2 cellular contexts compared by ENCODE assay signal in the genomic region with DNA sequence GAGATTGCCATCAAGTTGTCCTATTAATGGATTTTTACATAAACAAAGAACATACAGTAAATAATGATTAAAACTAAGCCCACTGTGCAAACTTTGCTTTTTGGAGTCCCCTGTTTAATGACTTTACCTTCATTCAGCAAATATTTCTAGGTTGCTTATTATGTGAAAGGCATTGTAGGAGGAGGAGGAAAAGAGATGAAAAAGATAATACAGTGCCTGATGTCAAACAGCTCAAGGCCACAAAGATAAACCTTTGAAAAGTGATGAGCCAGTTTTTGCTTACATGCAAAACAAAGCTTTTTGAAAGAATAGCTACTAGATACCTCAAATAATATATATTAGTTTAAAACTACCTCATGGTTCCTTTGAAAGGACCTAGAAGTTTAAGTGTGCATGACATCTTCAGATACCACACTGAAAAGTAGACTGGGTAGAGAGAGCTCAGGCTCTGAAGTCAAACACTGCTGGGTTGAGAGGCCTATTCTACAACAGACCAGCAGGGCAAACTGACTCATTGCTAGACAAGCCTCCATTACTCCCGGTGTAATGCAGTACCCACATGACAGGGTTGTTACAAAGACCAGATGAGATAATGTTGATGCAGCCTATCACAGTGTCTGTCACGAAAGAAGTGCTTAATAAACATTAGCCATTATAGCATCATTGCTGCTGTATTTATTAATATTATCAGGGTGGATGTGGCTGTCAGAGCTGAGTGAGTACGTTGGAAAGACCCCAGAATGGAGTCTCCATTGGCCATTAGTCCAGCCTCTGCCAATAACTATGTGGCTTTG.
A peak's percentile ranks its signal among the peaks of the same experiment; 100 is the strongest.
TF ChIP-seq lines count a peak whose summit lies in the region.

No MANE protein-coding gene starts in this region.

TF ChIP-seq in WTC11, 78 proteins besides CTCF, POLR2A, EP300 and RAD21:
- TF ChIP-seq, protein P1, sequence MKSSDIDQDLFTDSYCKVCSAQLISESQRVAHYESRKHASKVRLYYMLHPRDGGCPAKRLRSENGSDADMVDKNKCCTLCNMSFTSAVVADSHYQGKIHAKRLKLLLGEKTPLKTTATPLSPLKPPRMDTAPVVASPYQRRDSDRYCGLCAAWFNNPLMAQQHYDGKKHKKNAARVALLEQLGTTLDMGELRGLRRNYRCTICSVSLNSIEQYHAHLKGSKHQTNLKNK (CRISPR knock-in tag; IDR thresholded peaks at IDR 0.05) = no peak
- TF ChIP-seq RELA (CRISPR knock-in tag; IDR thresholded peaks at IDR 0.05; ENCODE audit: borderline replicate concordance) = no peak
- no peak for TF ChIP-seq SP1 (CRISPR knock-in tag; conservative IDR thresholded peaks at IDR 0.05)
- TF ChIP-seq, protein P2, sequence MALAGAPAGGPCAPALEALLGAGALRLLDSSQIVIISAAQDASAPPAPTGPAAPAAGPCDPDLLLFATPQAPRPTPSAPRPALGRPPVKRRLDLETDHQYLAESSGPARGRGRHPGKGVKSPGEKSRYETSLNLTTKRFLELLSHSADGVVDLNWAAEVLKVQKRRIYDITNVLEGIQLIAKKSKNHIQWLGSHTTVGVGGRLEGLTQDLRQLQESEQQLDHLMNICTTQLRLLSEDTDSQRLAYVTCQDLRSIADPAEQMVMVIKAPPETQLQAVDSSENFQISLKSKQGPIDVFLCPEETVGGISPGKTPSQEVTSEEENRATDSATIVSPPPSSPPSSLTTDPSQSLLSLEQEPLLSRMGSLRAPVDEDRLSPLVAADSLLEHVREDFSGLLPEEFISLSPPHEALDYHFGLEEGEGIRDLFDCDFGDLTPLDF (CRISPR knock-in tag; IDR thresholded peaks at IDR 0.05) = no peak
- TF ChIP-seq JUN (CRISPR knock-in tag; IDR thresholded peaks at IDR 0.05) = no peak
- TF ChIP-seq ZNF416 (CRISPR knock-in tag; IDR thresholded peaks at IDR 0.05) = no peak
- TF ChIP-seq, protein P3, sequence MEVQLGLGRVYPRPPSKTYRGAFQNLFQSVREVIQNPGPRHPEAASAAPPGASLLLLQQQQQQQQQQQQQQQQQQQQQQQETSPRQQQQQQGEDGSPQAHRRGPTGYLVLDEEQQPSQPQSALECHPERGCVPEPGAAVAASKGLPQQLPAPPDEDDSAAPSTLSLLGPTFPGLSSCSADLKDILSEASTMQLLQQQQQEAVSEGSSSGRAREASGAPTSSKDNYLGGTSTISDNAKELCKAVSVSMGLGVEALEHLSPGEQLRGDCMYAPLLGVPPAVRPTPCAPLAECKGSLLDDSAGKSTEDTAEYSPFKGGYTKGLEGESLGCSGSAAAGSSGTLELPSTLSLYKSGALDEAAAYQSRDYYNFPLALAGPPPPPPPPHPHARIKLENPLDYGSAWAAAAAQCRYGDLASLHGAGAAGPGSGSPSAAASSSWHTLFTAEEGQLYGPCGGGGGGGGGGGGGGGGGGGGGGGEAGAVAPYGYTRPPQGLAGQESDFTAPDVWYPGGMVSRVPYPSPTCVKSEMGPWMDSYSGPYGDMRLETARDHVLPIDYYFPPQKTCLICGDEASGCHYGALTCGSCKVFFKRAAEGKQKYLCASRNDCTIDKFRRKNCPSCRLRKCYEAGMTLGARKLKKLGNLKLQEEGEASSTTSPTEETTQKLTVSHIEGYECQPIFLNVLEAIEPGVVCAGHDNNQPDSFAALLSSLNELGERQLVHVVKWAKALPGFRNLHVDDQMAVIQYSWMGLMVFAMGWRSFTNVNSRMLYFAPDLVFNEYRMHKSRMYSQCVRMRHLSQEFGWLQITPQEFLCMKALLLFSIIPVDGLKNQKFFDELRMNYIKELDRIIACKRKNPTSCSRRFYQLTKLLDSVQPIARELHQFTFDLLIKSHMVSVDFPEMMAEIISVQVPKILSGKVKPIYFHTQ (CRISPR knock-in tag; IDR thresholded peaks at IDR 0.05) = no peak

TF ChIP-seq in HepG2, 621 proteins besides CTCF, POLR2A, EP300 and RAD21 (continued from another document and continues in another):
- TF ChIP-seq, protein P4, sequence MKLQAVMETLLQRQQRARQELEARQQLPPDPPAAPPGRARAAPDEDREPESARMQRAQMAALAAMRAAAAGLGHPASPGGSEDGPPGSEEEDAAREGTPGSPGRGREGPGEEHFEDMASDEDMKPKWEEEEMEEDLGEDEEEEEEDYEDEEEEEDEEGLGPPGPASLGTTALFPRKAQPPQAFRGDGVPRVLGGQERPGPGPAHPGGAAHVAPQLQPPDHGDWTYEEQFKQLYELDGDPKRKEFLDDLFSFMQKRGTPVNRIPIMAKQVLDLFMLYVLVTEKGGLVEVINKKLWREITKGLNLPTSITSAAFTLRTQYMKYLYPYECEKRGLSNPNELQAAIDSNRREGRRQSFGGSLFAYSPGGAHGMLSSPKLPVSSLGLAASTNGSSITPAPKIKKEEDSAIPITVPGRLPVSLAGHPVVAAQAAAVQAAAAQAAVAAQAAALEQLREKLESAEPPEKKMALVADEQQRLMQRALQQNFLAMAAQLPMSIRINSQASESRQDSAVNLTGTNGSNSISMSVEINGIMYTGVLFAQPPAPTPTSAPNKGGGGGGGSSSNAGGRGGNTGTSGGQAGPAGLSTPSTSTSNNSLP (IDR thresholded peaks at IDR 0.05; ENCODE audit: low read depth, low read length) = peak; percentile 62
- TF ChIP-seq, protein P5, sequence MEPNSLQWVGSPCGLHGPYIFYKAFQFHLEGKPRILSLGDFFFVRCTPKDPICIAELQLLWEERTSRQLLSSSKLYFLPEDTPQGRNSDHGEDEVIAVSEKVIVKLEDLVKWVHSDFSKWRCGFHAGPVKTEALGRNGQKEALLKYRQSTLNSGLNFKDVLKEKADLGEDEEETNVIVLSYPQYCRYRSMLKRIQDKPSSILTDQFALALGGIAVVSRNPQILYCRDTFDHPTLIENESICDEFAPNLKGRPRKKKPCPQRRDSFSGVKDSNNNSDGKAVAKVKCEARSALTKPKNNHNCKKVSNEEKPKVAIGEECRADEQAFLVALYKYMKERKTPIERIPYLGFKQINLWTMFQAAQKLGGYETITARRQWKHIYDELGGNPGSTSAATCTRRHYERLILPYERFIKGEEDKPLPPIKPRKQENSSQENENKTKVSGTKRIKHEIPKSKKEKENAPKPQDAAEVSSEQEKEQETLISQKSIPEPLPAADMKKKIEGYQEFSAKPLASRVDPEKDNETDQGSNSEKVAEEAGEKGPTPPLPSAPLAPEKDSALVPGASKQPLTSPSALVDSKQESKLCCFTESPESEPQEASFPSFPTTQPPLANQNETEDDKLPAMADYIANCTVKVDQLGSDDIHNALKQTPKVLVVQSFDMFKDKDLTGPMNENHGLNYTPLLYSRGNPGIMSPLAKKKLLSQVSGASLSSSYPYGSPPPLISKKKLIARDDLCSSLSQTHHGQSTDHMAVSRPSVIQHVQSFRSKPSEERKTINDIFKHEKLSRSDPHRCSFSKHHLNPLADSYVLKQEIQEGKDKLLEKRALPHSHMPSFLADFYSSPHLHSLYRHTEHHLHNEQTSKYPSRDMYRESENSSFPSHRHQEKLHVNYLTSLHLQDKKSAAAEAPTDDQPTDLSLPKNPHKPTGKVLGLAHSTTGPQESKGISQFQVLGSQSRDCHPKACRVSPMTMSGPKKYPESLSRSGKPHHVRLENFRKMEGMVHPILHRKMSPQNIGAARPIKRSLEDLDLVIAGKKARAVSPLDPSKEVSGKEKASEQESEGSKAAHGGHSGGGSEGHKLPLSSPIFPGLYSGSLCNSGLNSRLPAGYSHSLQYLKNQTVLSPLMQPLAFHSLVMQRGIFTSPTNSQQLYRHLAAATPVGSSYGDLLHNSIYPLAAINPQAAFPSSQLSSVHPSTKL (CRISPR knock-in tag; IDR thresholded peaks at IDR 0.05) = peak; percentile 62
- TF ChIP-seq, protein P6, sequence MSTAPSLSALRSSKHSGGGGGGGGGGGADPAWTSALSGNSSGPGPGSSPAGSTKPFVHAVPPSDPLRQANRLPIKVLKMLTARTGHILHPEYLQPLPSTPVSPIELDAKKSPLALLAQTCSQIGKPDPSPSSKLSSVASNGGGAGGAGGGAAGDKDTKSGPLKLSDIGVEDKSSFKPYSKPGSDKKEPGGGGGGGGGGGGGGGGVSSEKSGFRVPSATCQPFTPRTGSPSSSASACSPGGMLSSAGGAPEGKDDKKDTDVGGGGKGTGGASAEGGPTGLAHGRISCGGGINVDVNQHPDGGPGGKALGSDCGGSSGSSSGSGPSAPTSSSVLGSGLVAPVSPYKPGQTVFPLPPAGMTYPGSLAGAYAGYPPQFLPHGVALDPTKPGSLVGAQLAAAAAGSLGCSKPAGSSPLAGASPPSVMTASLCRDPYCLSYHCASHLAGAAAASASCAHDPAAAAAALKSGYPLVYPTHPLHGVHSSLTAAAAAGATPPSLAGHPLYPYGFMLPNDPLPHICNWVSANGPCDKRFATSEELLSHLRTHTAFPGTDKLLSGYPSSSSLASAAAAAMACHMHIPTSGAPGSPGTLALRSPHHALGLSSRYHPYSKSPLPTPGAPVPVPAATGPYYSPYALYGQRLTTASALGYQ (CRISPR knock-in tag; IDR thresholded peaks at IDR 0.05) = peak; percentile 36; the same call in 1 of the 2 replicates
- TF ChIP-seq ZNF224 (CRISPR knock-in tag; IDR thresholded peaks at IDR 0.05) (no peak), ZNF569 (CRISPR knock-in tag; IDR thresholded peaks at IDR 0.05; ENCODE audit: borderline replicate concordance) (no peak), CREM (IDR thresholded peaks at IDR 0.05) (peak; percentile 61), CREM (CRISPR knock-in tag; IDR thresholded peaks at IDR 0.05) (no peak), MAFK (conservative IDR thresholded peaks at IDR 0.05 in 1 of 2, IDR thresholded peaks at IDR 0.05 in 1 of 2; ENCODE audit: low read length in 2 of 2) (peak in 1 of 2 experiments; percentile 21; a peak in 1 of 4 replicates), SOX6 (IDR thresholded peaks at IDR 0.05) (no peak), SOX6 (CRISPR knock-in tag; IDR thresholded peaks at IDR 0.05) (peak; percentile 77), ELF3 (CRISPR knock-in tag; IDR thresholded peaks at IDR 0.05) (peak; percentile 44; the same call in 1 of the 2 replicates), MED1 (CRISPR knock-in tag; IDR thresholded peaks at IDR 0.05) (0 out of 2 replicates have a peak, but pooled peaks have one; percentile 24), ISL2 (CRISPR knock-in tag; IDR thresholded peaks at IDR 0.05) (peak; percentile 73; the same call in 1 of the 2 replicates), DPF2 (CRISPR knock-in tag; IDR thresholded peaks at IDR 0.05; ENCODE audit: borderline replicate concordance, low read depth) (no peak), HIVEP1 (CRISPR knock-in tag; IDR thresholded peaks at IDR 0.05) (no peak), ZNF879 (CRISPR knock-in tag; IDR thresholded peaks at IDR 0.05) (no peak), NFATC3 (CRISPR knock-in tag; IDR thresholded peaks at IDR 0.05) (no peak), PLRG1 (conservative IDR thresholded peaks at IDR 0.05) (no peak)
- TF ChIP-seq, protein P7, sequence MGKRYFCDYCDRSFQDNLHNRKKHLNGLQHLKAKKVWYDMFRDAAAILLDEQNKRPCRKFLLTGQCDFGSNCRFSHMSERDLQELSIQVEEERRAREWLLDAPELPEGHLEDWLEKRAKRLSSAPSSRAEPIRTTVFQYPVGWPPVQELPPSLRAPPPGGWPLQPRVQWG (CRISPR knock-in tag; IDR thresholded peaks at IDR 0.05; ENCODE audit: borderline replicate concordance, low read depth) = no peak
- TF ChIP-seq, protein P8, sequence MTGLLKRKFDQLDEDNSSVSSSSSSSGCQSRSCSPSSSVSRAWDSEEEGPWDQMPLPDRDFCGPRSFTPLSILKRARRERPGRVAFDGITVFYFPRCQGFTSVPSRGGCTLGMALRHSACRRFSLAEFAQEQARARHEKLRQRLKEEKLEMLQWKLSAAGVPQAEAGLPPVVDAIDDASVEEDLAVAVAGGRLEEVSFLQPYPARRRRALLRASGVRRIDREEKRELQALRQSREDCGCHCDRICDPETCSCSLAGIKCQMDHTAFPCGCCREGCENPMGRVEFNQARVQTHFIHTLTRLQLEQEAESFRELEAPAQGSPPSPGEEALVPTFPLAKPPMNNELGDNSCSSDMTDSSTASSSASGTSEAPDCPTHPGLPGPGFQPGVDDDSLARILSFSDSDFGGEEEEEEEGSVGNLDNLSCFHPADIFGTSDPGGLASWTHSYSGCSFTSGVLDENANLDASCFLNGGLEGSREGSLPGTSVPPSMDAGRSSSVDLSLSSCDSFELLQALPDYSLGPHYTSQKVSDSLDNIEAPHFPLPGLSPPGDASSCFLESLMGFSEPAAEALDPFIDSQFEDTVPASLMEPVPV (CRISPR knock-in tag; IDR thresholded peaks at IDR 0.05) = no peak
- TF ChIP-seq, protein P9, sequence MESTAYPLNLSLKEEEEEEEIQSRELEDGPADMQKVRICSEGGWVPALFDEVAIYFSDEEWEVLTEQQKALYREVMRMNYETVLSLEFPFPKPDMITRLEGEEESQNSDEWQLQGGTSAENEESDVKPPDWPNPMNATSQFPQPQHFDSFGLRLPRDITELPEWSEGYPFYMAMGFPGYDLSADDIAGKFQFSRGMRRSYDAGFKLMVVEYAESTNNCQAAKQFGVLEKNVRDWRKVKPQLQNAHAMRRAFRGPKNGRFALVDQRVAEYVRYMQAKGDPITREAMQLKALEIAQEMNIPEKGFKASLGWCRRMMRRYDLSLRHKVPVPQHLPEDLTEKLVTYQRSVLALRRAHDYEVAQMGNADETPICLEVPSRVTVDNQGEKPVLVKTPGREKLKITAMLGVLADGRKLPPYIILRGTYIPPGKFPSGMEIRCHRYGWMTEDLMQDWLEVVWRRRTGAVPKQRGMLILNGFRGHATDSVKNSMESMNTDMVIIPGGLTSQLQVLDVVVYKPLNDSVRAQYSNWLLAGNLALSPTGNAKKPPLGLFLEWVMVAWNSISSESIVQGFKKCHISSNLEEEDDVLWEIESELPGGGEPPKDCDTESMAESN (CRISPR knock-in tag; conservative IDR thresholded peaks at IDR 0.05) = no peak
- TF ChIP-seq, protein P10, sequence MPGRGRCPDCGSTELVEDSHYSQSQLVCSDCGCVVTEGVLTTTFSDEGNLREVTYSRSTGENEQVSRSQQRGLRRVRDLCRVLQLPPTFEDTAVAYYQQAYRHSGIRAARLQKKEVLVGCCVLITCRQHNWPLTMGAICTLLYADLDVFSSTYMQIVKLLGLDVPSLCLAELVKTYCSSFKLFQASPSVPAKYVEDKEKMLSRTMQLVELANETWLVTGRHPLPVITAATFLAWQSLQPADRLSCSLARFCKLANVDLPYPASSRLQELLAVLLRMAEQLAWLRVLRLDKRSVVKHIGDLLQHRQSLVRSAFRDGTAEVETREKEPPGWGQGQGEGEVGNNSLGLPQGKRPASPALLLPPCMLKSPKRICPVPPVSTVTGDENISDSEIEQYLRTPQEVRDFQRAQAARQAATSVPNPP (CRISPR knock-in tag; IDR thresholded peaks at IDR 0.05) = no peak
- TF ChIP-seq, protein P11, sequence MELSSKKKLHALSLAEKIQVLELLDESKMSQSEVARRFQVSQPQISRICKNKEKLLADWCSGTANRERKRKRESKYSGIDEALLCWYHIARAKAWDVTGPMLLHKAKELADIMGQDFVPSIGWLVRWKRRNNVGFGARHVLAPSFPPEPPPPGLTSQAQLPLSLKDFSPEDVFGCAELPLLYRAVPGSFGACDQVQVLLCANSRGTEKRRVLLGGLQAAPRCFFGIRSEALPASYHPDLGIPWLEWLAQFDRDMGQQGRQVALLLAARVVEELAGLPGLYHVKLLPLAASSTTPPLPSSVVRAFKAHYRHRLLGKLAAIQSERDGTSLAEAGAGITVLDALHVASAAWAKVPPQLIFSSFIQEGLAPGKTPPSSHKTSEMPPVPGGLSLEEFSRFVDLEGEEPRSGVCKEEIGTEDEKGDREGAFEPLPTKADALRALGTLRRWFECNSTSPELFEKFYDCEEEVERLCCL (CRISPR knock-in tag; IDR thresholded peaks at IDR 0.05; ENCODE audit: borderline replicate concordance) = no peak
